10 cellular contexts compared by ENCODE assay signal in genomic region chr19:36574762-36575161, GRCh38. TPM values are rescaled to one million over a fixed set of nuclear protein-coding genes. Genes with fewer than 3 reads are reported as not detected.
DNase-seq lines count a peak whose midpoint lies in the region; ATAC-seq, FAIRE-seq and TF ChIP-seq lines count a peak whose summit lies in the region.
"Had no signal": no experiment of that assay in that cellular context is flagged by ENCODE, and none has a peak within 500 bp of the region (broad histone marks: within the 10 kb centered on the region; RNA-seq: fewer than 3 reads in every experiment).

No MANE protein-coding gene starts in this region.

- peak overlapping the region; percentile 92 for H3K4me3 Mint-ChIP-seq in memory B cell

- no peak overlapping the region for H3K27ac ChIP-seq in AG04450 (ENCODE audit: low read depth, low read length)
- H3K27ac ChIP-seq in HUES48 (ENCODE audit: low read depth, low read length), result no peak overlapping the region
- H3K27ac ChIP-seq in K562 (ENCODE audit: extremely low read depth, low read depth, low read length), result no peak overlapping the region
- no peak overlapping the region for H3K27ac ChIP-seq in gastrocnemius medialis
- H3K27ac ChIP-seq in tibial nerve, result no peak overlapping the region

- no peak overlapping the region for H3K27ac Mint-ChIP-seq in memory B cell

- WGBS in K562 (ENCODE audit: insufficient coverage, low coverage, missing lambda C conversion rate), result 88% methylated on average over 2 of the region's 2 CpGs
- 66 to 74% methylated on average over 2 of the region's 2 CpGs for WGBS in tibial nerve, 2 donors

- H3K36me3 ChIP-seq in HUES48 (ENCODE audit: control insufficient read depth, insufficient read depth, low read length), result peaks cover 25% of the 10 kb centered on the region
- H3K36me3 ChIP-seq in K562 (ENCODE audit: control insufficient read depth, insufficient read depth, low read length), result peaks cover 44% of the 10 kb centered on the region
- H3K36me3 ChIP-seq in gastrocnemius medialis, result peaks cover 10 to 60% of the 10 kb centered on the region in 2 donors
- peaks cover 8 to 73% (median 16%) of the 10 kb centered on the region in 3 donors for H3K36me3 ChIP-seq in tibial nerve

- no peaks in the 10 kb centered on the region for H3K27me3 ChIP-seq in AG04450 (ENCODE audit: control insufficient read depth, insufficient read depth, low read length)
- no peaks in the 10 kb centered on the region for H3K27me3 ChIP-seq in HUES48 (ENCODE audit: control insufficient read depth, insufficient read depth, low read length)
- no peaks in the 10 kb centered on the region for H3K27me3 ChIP-seq in K562 (ENCODE audit: control insufficient read depth in 2 of 2, insufficient read depth in 2 of 2, low read length in 2 of 2)
- H3K27me3 ChIP-seq in gastrocnemius medialis, result no peaks in the 10 kb centered on the region
- H3K27me3 ChIP-seq in tibial nerve, result no peaks in the 10 kb centered on the region

- peaks cover 31% of the 10 kb centered on the region for H3K9me3 ChIP-seq in AG04450 (ENCODE audit: control insufficient read depth, insufficient read depth, low read length)
- H3K9me3 ChIP-seq in HUES48 (ENCODE audit: control insufficient read depth, insufficient read depth, low read length), result no peaks in the 10 kb centered on the region
- H3K9me3 ChIP-seq in K562 (replicated peaks; ENCODE audit: control insufficient read depth, insufficient read depth, low read depth, low read length), result peaks cover 2% of the 10 kb centered on the region; the same call in 1 of the 2 replicates
- H3K9me3 ChIP-seq in gastrocnemius medialis, result no peaks in the 10 kb centered on the region
- H3K9me3 ChIP-seq in tibial nerve, result peaks cover 0 to 50% (median 8%) of the 10 kb centered on the region in 4 donors

- peak overlapping the region; percentile 99 for H3K4me3 ChIP-seq in AG04450 (ENCODE audit: low read depth, low read length)
- H3K4me3 ChIP-seq in HUES48 (ENCODE audit: low read depth, low read length), result peak overlapping the region; percentile 94
- peak overlapping the region; percentile 91; the same call in 1 of the 2 replicates for H3K4me3 ChIP-seq in K562
- no peak overlapping the region for H3K4me3 ChIP-seq in gastrocnemius medialis
- H3K4me3 ChIP-seq in tibial nerve, result no peak overlapping the region

- H3K4me2 ChIP-seq in K562 (ENCODE audit: insufficient read depth, low read length), result peak overlapping the region; percentile 75; the same call in 1 of the 2 replicates

- TF ChIP-seq POLR2A in K562 (conservative IDR thresholded peaks at IDR 0.05) (no peak), gastrocnemius medialis (IDR thresholded peaks at IDR 0.05) (no peak), tibial nerve (IDR thresholded peaks at IDR 0.05) (no peak)

- peaks cover 24% of the 10 kb centered on the region for H3K4me1 Mint-ChIP-seq in memory B cell

- H3K36me3 Mint-ChIP-seq in memory B cell, result peaks cover 33% of the 10 kb centered on the region

- H3K9ac ChIP-seq in HUES48 (ENCODE audit: low read depth, low read length), result no peak overlapping the region
- 0 out of 4 replicates have a peak overlapping the region, but pooled peaks of 1 of the 2 experiments have one; percentile 93 for H3K9ac ChIP-seq in K562 (ENCODE audit: insufficient read depth in 1 of 2, low read depth in 2 of 2, low read length in 2 of 2)

- no peak overlapping the region for H2AFZ ChIP-seq in K562 (ENCODE audit: low read depth, low read length)

- no peak for FAIRE-seq in K562 (lab: Jason Lieb, UNC)

- no peaks in the 10 kb centered on the region for H4K20me1 ChIP-seq in K562 (replicated peaks; ENCODE audit: control insufficient read depth, insufficient read depth, low read length)

- no peak for ATAC-seq in K562
- no peak for ATAC-seq in memory B cell (ENCODE audit: low read depth)
- no peak for ATAC-seq in gastrocnemius medialis

- intact Hi-C loops in K562 (cut with micrococcal nuclease) (no loop called here), gastrocnemius medialis (cut with DNase I; ENCODE audit: low total_unique reads) (loop anchor here (5.0 to 10.0 kb wide), 4 partner anchors 110 to 643 kb away; partner anchors contain the start of genes ZFP14, ZNF383, ZNF567 and ZNF790)

- no peaks in the 10 kb centered on the region for H3K27me3 Mint-ChIP-seq in memory B cell

- H3K4me1 ChIP-seq in HUES48 (ENCODE audit: control insufficient read depth, insufficient read depth, low read length), result no peaks in the 10 kb centered on the region; the same call in none of the 2 replicates
- peaks cover 0 to 9% of the 10 kb centered on the region in 2 experiments; a peak in 2 of 5 replicates for H3K4me1 ChIP-seq in K562 (replicated peaks in 1 of 2; ENCODE audit: control insufficient read depth in 2 of 2, insufficient read depth in 2 of 2, low read length in 2 of 2)
- peaks cover 16 to 17% of the 10 kb centered on the region in 2 donors for H3K4me1 ChIP-seq in gastrocnemius medialis
- H3K4me1 ChIP-seq in tibial nerve, result peaks cover 0 to 23% (median 7%) of the 10 kb centered on the region in 4 donors

- DNase-seq in AG04450 (ENCODE audit: low read depth, low spot score) (no peak), K562 (ENCODE audit: extremely low read depth in 1 of 4, low spot score in 3 of 4) (no peak), memory B cell (ENCODE audit: low spot score in 2 of 2) (no peak), HPDE6-E6E7 (ENCODE audit: extremely low spot score) (no peak), GM20000 (ENCODE audit: low spot score) (no peak), gastrocnemius medialis (no peak), tibial nerve (ENCODE audit: low spot score in 2 of 2) (no peak)
- DNase-seq: DMS53, foreskin melanocyte had no signal

- in situ Hi-C loops in K562 (cut with MboI) (no loop called here), gastrocnemius medialis (cut with MboI; ENCODE audit: low sequenced_read_pairs in 4 of 4) (no loop called here)

- H3K9me1 ChIP-seq in K562 (ENCODE audit: control insufficient read depth, insufficient read depth, low read length), result no peaks in the 10 kb centered on the region

- BruUV-seq in K562 (replicated peaks; lab: Mats Ljungman, UMichigan), result no TSS peak

- no peak for TF ChIP-seq RAD21 in K562 (CRISPR knock-in tag; conservative IDR thresholded peaks at IDR 0.05 in 1 of 2, IDR thresholded peaks at IDR 0.05 in 1 of 2)

- H3K9me3 Mint-ChIP-seq in memory B cell, result no peaks in the 10 kb centered on the region

- TF ChIP-seq EP300 in K562 (IDR thresholded peaks at IDR 0.05; ENCODE audit: low read length), result no peak
- no peak for TF ChIP-seq EP300 in tibial nerve (IDR thresholded peaks at IDR 0.05)

- POLR2A ChIA-PET in AG04450 (lab: Yijun Ruan, JAX), result no interaction called here
- POLR2A ChIA-PET in K562 (lab: Yijun Ruan, JAX), result no interaction called here

- H3K79me2 ChIP-seq in K562 (ENCODE audit: control insufficient read depth, insufficient read depth, low read length), result peaks cover 44% of the 10 kb centered on the region

- CTCF ChIA-PET in AG04450 (lab: Charles Lee) (no interaction called here), K562 (lab: Yijun Ruan, JAX; ENCODE audit: low intra/inter-chr PET ratio) (no interaction called here)

- TF ChIP-seq CTCF in AG04450 (IDR thresholded peaks at IDR 0.05; ENCODE audit: low read depth, low read length) (no peak), K562 (IDR thresholded peaks at IDR 0.05 in 2 of 3, conservative IDR thresholded peaks at IDR 0.05 in 1 of 3; ENCODE audit: insufficient read depth in 2 of 3, low read depth in 1 of 3, low read length in 3 of 3) (no peak), GM20000 (IDR thresholded peaks at IDR 0.05; ENCODE audit: extremely low read depth, missing control alignments) (no peak), gastrocnemius medialis (IDR thresholded peaks at IDR 0.05 in 4 of 5, conservative IDR thresholded peaks at IDR 0.05 in 1 of 5) (no peak), tibial nerve (IDR thresholded peaks at IDR 0.05) (no peak)

RNA-seq across cellular contexts. Expression of gene ZNF529, which starts 1.7 kb away (rescaled TPM):
- polyA plus RNA-seq in AG04450 (2011; rRNA removed), result 5.2 and 7.6 TPM in 2 replicates
- 8.3 TPM in 2 replicates for polyA minus RNA-seq in AG04450 (2011; rRNA and poly(A)+ RNA removed)
- 12.8 and 40.0 TPM in 2 replicates for total RNA-seq in K562 (2011; cell fraction: chromatin; rRNA removed; ENCODE audit: low replicate concordance)
- total RNA-seq in K562 (2011; cell fraction: nucleolus; rRNA removed), result 7.8 and 12.1 TPM in 2 replicates
- 24.3 and 35.0 TPM in 2 replicates for total RNA-seq in K562 (2011; cell fraction: nucleoplasm; rRNA removed)
- total RNA-seq in K562 (2014; rRNA removed), result 4.1 and 5.4 TPM in 2 replicates
- 7.9 and 10.5 TPM in 2 replicates for total RNA-seq in K562 (2014; rRNA removed; fragmentation: Illumina TruSeq; extraction: Trizol)
- 4.8 and 5.0 TPM in 2 replicates for total RNA-seq in K562 (2015; rRNA removed; fragmentation: Illumina TruSeq; extraction: Trizol)
- 6.2 and 10.4 TPM in 2 replicates for total RNA-seq in K562 (2021)
- 12.6 and 13.6 TPM in 2 replicates for polyA plus RNA-seq in K562 (2011; rRNA removed)
- polyA plus RNA-seq in K562 (2011; cell fraction: cytosol; rRNA removed), result 4.2 and 8.5 TPM in 2 replicates
- polyA plus RNA-seq in K562 (2011; cell fraction: nucleus; rRNA removed), result 19.6 and 20.1 TPM in 2 replicates
- 3.9 and 7.0 TPM in 2 replicates for polyA plus RNA-seq in K562 (2012)
- 6.5 and 6.7 TPM in 2 replicates for polyA plus RNA-seq in K562 (2014; fragmentation: Illumina TruSeq; extraction: Trizol)
- 1 to 10 TPM; 2.4 to 3.2 TPM for polyA plus RNA-seq in K562 (2014; fragmentation: Nextera tagmentation; extraction: Ambion mirVana)
- 6.3 and 6.9 TPM in 2 replicates for polyA plus RNA-seq in K562 (2014; rRNA removed)
- 16.7 and 21.4 TPM in 2 replicates for polyA minus RNA-seq in K562 (2011; rRNA and poly(A)+ RNA removed)
- polyA minus RNA-seq in K562 (2011; cell fraction: cytosol; rRNA and poly(A)+ RNA removed), result 6.1 and 6.5 TPM in 2 replicates
- 6.6 and 8.7 TPM in 2 replicates for polyA minus RNA-seq in K562 (2011; cell fraction: nucleus; rRNA and poly(A)+ RNA removed)
- total RNA-seq in gastrocnemius medialis, result 1 to 10 TPM; 4.1 to 6.6 (median 5.4) TPM
- total RNA-seq in tibial nerve, result 10 to 100 TPM; 11.0 to 15.9 (median 13.1) TPM

RNA-seq across cellular contexts. Expression of gene ZNF382, which starts 30.4 kb away (rescaled TPM):
- 2.0 and 2.2 TPM in 2 replicates for polyA plus RNA-seq in AG04450 (2011; rRNA removed)
- polyA minus RNA-seq in AG04450 (2011; rRNA and poly(A)+ RNA removed), result 2.4 and 4.4 TPM in 2 replicates
- total RNA-seq in K562 (2011; cell fraction: chromatin; rRNA removed; ENCODE audit: low replicate concordance), result 0.76 and 0.93 TPM in 2 replicates
- 0.53 and 0.67 TPM in 2 replicates for total RNA-seq in K562 (2011; cell fraction: nucleolus; rRNA removed)
- total RNA-seq in K562 (2011; cell fraction: nucleoplasm; rRNA removed), result 0.88 and 1.1 TPM in 2 replicates
- 0.27 TPM in 1 of 2 replicates, not detected in the other for total RNA-seq in K562 (2014; rRNA removed)
- 0.06 and 0.22 TPM in 2 replicates for total RNA-seq in K562 (2014; rRNA removed; fragmentation: Illumina TruSeq; extraction: Trizol)
- 0.08 TPM in 1 of 2 replicates, not detected in the other for total RNA-seq in K562 (2015; rRNA removed; fragmentation: Illumina TruSeq; extraction: Trizol)
- total RNA-seq in K562 (2021), result 0.18 TPM in 1 of 2 replicates, not detected in the other
- 0.10 and 0.14 TPM in 2 replicates for polyA plus RNA-seq in K562 (2011; rRNA removed)
- polyA plus RNA-seq in K562 (2011; cell fraction: cytosol; rRNA removed), result 0.15 TPM in 1 of 2 replicates, not detected in the other
- 0.20 and 0.31 TPM in 2 replicates for polyA plus RNA-seq in K562 (2011; cell fraction: nucleus; rRNA removed)
- polyA plus RNA-seq in K562 (2012), result 0.22 TPM in 1 of 2 replicates, not detected in the other
- not detected in 2 replicates for polyA plus RNA-seq in K562 (2014; fragmentation: Illumina TruSeq; extraction: Trizol)
- under 1 TPM in 1 of 2 experiments, not detected in 1; 0.04 TPM for polyA plus RNA-seq in K562 (2014; fragmentation: Nextera tagmentation; extraction: Ambion mirVana)
- 0.96 TPM in 1 of 2 replicates, not detected in the other for polyA plus RNA-seq in K562 (2014; rRNA removed)
- 0.49 and 0.57 TPM in 2 replicates for polyA minus RNA-seq in K562 (2011; rRNA and poly(A)+ RNA removed)
- polyA minus RNA-seq in K562 (2011; cell fraction: cytosol; rRNA and poly(A)+ RNA removed), result not detected in 2 replicates
- polyA minus RNA-seq in K562 (2011; cell fraction: nucleus; rRNA and poly(A)+ RNA removed), result 0.13 and 0.67 TPM in 2 replicates
- 1 to 10 TPM in 2 of 4 donors, under 1 TPM in 2; 0.16 to 9.0 (median 1.9) TPM for total RNA-seq in gastrocnemius medialis
- 10 to 100 TPM in 1 of 4 donors, 1 to 10 TPM in 3; 6.9 to 10.1 (median 9.4) TPM for total RNA-seq in tibial nerve

RNA-seq across cellular contexts. Expression of gene ZNF260, which starts 46.7 kb away (rescaled TPM):
- polyA plus RNA-seq in AG04450 (2011; rRNA removed) (10.5 and 14.7 TPM in 2 replicates), K562 (2011; rRNA removed) (10.2 and 10.6 TPM in 2 replicates), K562 (2014; fragmentation: Illumina TruSeq; extraction: Trizol) (6.8 and 8.5 TPM in 2 replicates), K562 (2014; fragmentation: Nextera tagmentation; extraction: Ambion mirVana) (1 to 10 TPM; 2.6 to 3.7 TPM), K562 (2014; rRNA removed) (5.2 TPM in 2 replicates)
- polyA minus RNA-seq in AG04450 (2011; rRNA and poly(A)+ RNA removed), result 21.3 and 28.5 TPM in 2 replicates
- total RNA-seq in K562 (2011; cell fraction: chromatin; rRNA removed; ENCODE audit: low replicate concordance), result 15.5 and 29.5 TPM in 2 replicates
- total RNA-seq in K562 (2011; cell fraction: nucleolus; rRNA removed), result 16.2 and 16.3 TPM in 2 replicates
- total RNA-seq in K562 (2011; cell fraction: nucleoplasm; rRNA removed), result 16.2 and 28.6 TPM in 2 replicates
- total RNA-seq in K562 (2014; rRNA removed) (4.4 and 4.8 TPM in 2 replicates), K562 (2014; rRNA removed; fragmentation: Illumina TruSeq; extraction: Trizol) (14.9 and 17.1 TPM in 2 replicates), K562 (2015; rRNA removed; fragmentation: Illumina TruSeq; extraction: Trizol) (15.5 and 16.6 TPM in 2 replicates), K562 (2021) (5.8 and 7.3 TPM in 2 replicates), gastrocnemius medialis (10 to 100 TPM in 1 of 4 donors, 1 to 10 TPM in 3; 1.3 to 16.3 (median 3.2) TPM), tibial nerve (10 to 100 TPM; 10.5 to 41.1 (median 15.1) TPM)
- 1.8 and 3.4 TPM in 2 replicates for polyA plus RNA-seq in K562 (2011; cell fraction: cytosol; rRNA removed)
- 2.0 and 4.6 TPM in 2 replicates for polyA plus RNA-seq in K562 (2011; cell fraction: nucleus; rRNA removed)
- polyA plus RNA-seq in K562 (2012), result 3.4 and 6.8 TPM in 2 replicates
- 15.9 and 20.0 TPM in 2 replicates for polyA minus RNA-seq in K562 (2011; rRNA and poly(A)+ RNA removed)
- polyA minus RNA-seq in K562 (2011; cell fraction: cytosol; rRNA and poly(A)+ RNA removed), result 5.2 and 11.9 TPM in 2 replicates
- 12.8 and 14.9 TPM in 2 replicates for polyA minus RNA-seq in K562 (2011; cell fraction: nucleus; rRNA and poly(A)+ RNA removed)

Comparison
In these comparisons a context has a peak if more than half of its experiments do, and no peak if none do; other contexts are left out.
1. H3K4me3 ChIP-seq: peak in AG04450 (single experiment), HUES48 (single experiment) and K562 (single experiment); none in gastrocnemius medialis (0 of 4) and tibial nerve (0 of 4).